In the genomic region with DNA sequence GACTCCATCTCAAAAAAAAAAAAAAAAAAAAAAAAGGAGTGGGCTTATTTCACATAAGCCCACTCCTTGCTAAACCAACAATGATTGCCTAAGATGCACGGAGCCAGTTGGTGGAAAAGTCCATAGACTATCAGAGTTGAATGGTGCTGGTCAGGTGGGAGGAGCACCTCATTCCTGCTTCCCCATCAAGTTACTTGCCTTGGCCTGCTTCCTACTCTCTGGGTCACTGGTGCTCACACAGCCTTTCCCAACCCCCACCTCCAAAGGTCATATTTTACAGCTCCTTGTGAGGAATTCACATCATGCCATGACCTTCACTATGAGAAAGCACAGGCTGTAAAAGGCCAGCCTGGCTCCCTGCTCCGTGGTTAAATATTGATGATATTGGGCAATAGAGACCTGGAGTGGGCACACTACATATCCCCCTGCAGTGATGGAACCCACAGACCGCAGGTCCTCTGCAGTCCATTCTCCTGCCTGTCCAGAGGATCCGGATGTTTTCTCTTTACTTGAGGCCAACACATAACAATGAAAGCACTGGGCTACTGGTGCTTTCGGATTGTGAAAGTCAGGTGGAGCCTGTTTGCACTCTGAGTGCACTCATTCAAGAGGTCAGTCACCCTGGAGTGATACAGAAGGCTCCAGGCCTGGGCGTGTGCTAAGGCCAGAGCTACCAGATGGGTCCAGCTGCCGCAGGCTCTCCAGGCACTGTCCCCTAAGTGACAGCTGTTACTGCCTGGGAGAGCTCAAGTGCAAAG, we compare ENCODE assay signal across 1 cellular context.
TF ChIP-seq lines count a peak whose summit lies in the region.

A gene (plus strand): TSS at position 664 of the 758 bp plus-strand sequence. CDS start 4,618 bp downstream, outside the sequence.

TF ChIP-seq in HepG2, 621 proteins besides CTCF, POLR2A, EP300 and RAD21 (continued from another document and continues in another):
- TF ChIP-seq, protein P1, sequence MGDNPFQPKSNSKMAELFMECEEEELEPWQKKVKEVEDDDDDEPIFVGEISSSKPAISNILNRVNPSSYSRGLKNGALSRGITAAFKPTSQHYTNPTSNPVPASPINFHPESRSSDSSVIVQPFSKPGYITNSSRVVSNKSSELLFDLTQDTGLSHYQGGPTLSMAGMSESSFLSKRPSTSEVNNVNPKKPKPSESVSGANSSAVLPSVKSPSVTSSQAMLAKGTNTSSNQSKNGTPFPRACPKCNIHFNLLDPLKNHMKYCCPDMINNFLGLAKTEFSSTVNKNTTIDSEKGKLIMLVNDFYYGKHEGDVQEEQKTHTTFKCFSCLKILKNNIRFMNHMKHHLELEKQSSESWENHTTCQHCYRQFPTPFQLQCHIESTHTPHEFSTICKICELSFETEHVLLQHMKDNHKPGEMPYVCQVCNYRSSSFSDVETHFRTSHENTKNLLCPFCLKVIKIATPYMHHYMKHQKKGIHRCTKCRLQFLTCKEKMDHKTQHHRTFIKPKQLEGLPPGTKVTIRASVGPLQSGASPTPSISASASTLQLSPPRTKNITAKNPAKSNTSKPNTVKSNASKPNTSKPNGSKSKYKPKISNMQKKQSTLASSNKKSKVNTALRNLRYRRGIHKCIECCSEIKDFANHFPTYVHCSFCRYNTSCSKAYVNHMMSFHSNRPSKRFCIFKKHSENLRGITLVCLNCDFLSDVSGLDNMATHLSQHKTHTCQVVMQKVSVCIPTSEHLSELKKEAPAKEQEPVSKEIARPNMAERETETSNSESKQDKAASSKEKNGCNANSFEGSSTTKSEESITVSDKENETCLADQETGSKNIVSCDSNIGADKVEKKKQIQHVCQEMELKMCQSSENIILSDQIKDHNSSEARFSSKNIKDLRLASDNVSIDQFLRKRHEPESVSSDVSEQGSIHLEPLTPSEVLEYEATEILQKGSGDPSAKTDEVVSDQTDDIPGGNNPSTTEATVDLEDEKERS (CRISPR knock-in tag; IDR thresholded peaks at IDR 0.05): 0 out of 2 replicates have a peak, but pooled peaks have one; percentile 59
- peak; percentile 83 for TF ChIP-seq ZFX (CRISPR knock-in tag; IDR thresholded peaks at IDR 0.05; ENCODE audit: low read depth)
- TF ChIP-seq, protein P2, sequence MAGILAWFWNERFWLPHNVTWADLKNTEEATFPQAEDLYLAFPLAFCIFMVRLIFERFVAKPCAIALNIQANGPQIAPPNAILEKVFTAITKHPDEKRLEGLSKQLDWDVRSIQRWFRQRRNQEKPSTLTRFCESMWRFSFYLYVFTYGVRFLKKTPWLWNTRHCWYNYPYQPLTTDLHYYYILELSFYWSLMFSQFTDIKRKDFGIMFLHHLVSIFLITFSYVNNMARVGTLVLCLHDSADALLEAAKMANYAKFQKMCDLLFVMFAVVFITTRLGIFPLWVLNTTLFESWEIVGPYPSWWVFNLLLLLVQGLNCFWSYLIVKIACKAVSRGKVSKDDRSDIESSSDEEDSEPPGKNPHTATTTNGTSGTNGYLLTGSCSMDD (CRISPR knock-in tag; IDR thresholded peaks at IDR 0.05): no peak
- TF ChIP-seq HNF4A (CRISPR knock-in tag; IDR thresholded peaks at IDR 0.05): peak; percentile 79; the same call in 1 of the 2 replicates
- TF ChIP-seq, protein P3, sequence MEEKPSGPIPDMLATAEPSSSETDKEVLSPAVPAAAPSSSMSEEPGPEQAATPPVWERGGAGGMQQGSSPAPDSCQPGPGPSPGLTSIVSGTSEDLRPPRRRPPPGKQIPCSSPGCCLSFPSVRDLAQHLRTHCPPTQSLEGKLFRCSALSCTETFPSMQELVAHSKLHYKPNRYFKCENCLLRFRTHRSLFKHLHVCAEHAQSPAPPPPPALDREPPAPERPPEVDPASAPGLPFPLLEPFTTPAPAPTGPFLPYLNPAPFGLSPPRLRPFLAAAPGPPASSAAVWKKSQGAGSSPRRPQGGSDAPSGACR (CRISPR knock-in tag; IDR thresholded peaks at IDR 0.05): no peak
- TF ChIP-seq KMT2A (CRISPR knock-in tag; IDR thresholded peaks at IDR 0.05): peak; percentile 64
- TF ChIP-seq, protein P4, sequence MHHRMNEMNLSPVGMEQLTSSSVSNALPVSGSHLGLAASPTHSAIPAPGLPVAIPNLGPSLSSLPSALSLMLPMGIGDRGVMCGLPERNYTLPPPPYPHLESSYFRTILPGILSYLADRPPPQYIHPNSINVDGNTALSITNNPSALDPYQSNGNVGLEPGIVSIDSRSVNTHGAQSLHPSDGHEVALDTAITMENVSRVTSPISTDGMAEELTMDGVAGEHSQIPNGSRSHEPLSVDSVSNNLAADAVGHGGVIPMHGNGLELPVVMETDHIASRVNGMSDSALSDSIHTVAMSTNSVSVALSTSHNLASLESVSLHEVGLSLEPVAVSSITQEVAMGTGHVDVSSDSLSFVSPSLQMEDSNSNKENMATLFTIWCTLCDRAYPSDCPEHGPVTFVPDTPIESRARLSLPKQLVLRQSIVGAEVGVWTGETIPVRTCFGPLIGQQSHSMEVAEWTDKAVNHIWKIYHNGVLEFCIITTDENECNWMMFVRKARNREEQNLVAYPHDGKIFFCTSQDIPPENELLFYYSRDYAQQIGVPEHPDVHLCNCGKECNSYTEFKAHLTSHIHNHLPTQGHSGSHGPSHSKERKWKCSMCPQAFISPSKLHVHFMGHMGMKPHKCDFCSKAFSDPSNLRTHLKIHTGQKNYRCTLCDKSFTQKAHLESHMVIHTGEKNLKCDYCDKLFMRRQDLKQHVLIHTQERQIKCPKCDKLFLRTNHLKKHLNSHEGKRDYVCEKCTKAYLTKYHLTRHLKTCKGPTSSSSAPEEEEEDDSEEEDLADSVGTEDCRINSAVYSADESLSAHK (CRISPR knock-in tag; IDR thresholded peaks at IDR 0.05; ENCODE audit: borderline replicate concordance): no peak
- peak; percentile 86 for TF ChIP-seq RCOR2 (CRISPR knock-in tag; IDR thresholded peaks at IDR 0.05)
- TF ChIP-seq, protein P5, sequence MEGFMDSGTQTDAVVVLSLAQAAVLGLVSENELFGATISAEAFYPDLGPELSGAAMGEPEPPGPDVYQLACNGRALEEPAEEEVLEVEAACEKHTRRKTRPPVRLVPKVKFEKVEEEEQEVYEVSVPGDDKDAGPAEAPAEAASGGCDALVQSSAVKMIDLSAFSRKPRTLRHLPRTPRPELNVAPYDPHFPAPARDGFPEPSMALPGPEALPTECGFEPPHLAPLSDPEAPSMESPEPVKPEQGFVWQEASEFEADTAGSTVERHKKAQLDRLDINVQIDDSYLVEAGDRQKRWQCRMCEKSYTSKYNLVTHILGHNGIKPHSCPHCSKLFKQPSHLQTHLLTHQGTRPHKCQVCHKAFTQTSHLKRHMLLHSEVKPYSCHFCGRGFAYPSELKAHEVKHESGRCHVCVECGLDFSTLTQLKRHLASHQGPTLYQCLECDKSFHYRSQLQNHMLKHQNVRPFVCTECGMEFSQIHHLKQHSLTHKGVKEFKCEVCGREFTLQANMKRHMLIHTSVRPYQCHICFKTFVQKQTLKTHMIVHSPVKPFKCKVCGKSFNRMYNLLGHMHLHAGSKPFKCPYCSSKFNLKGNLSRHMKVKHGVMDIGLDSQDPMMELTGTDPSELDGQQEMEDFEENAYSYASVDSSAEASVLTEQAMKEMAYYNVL (CRISPR knock-in tag; IDR thresholded peaks at IDR 0.05; ENCODE audit: borderline replicate concordance): peak; percentile 94; the same call in 1 of the 2 replicates
- peak; percentile 47; the same call in 1 of the 2 replicates for TF ChIP-seq ZNF749 (CRISPR knock-in tag; IDR thresholded peaks at IDR 0.05; ENCODE audit: borderline replicate concordance)
- TF ChIP-seq ZNF879 (CRISPR knock-in tag; IDR thresholded peaks at IDR 0.05): no peak
- TF ChIP-seq ZNF24 (IDR thresholded peaks at IDR 0.05): 0 out of 2 replicates have a peak, but pooled peaks have one; percentile 25
- TF ChIP-seq, protein P6, sequence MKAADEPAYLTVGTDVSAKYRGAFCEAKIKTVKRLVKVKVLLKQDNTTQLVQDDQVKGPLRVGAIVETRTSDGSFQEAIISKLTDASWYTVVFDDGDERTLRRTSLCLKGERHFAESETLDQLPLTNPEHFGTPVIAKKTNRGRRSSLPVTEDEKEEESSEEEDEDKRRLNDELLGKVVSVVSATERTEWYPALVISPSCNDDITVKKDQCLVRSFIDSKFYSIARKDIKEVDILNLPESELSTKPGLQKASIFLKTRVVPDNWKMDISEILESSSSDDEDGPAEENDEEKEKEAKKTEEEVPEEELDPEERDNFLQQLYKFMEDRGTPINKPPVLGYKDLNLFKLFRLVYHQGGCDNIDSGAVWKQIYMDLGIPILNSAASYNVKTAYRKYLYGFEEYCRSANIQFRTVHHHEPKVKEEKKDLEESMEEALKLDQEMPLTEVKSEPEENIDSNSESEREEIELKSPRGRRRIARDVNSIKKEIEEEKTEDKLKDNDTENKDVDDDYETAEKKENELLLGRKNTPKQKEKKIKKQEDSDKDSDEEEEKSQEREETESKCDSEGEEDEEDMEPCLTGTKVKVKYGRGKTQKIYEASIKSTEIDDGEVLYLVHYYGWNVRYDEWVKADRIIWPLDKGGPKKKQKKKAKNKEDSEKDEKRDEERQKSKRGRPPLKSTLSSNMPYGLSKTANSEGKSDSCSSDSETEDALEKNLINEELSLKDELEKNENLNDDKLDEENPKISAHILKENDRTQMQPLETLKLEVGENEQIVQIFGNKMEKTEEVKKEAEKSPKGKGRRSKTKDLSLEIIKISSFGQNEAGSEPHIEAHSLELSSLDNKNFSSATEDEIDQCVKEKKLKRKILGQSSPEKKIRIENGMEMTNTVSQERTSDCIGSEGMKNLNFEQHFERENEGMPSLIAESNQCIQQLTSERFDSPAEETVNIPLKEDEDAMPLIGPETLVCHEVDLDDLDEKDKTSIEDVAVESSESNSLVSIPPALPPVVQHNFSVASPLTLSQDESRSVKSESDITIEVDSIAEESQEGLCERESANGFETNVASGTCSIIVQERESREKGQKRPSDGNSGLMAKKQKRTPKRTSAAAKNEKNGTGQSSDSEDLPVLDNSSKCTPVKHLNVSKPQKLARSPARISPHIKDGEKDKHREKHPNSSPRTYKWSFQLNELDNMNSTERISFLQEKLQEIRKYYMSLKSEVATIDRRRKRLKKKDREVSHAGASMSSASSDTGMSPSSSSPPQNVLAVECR (CRISPR knock-in tag; IDR thresholded peaks at IDR 0.05; ENCODE audit: borderline replicate concordance): peak; percentile 59; the same call in 1 of the 2 replicates
- TF ChIP-seq, protein P7, sequence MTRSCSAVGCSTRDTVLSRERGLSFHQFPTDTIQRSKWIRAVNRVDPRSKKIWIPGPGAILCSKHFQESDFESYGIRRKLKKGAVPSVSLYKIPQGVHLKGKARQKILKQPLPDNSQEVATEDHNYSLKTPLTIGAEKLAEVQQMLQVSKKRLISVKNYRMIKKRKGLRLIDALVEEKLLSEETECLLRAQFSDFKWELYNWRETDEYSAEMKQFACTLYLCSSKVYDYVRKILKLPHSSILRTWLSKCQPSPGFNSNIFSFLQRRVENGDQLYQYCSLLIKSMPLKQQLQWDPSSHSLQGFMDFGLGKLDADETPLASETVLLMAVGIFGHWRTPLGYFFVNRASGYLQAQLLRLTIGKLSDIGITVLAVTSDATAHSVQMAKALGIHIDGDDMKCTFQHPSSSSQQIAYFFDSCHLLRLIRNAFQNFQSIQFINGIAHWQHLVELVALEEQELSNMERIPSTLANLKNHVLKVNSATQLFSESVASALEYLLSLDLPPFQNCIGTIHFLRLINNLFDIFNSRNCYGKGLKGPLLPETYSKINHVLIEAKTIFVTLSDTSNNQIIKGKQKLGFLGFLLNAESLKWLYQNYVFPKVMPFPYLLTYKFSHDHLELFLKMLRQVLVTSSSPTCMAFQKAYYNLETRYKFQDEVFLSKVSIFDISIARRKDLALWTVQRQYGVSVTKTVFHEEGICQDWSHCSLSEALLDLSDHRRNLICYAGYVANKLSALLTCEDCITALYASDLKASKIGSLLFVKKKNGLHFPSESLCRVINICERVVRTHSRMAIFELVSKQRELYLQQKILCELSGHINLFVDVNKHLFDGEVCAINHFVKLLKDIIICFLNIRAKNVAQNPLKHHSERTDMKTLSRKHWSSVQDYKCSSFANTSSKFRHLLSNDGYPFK (CRISPR knock-in tag; IDR thresholded peaks at IDR 0.05; ENCODE audit: borderline replicate concordance): no peak
- TF ChIP-seq, protein P8, sequence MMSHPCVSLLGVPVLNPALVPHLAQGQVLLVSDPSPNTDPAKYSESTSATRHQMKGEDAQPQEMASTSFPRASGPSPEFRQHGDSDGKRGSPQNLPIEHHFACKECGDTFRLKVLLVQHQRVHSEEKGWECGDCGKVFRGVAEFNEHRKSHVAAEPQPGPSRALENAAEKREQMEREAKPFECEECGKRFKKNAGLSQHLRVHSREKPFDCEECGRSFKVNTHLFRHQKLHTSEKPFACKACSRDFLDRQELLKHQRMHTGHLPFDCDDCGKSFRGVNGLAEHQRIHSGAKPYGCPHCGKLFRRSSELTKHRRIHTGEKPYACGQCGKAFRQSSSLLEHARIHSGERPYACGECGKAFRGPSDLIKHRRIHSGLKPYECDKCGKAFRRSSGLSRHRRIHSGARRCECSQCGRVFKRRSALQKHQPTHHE (CRISPR knock-in tag; IDR thresholded peaks at IDR 0.05; ENCODE audit: borderline replicate concordance): no peak
- peak; percentile 99 for TF ChIP-seq ZSCAN29 (CRISPR knock-in tag; conservative IDR thresholded peaks at IDR 0.05)
- TF ChIP-seq RARA (CRISPR knock-in tag; IDR thresholded peaks at IDR 0.05): peak; percentile 97
- no peak for TF ChIP-seq MAZ (IDR thresholded peaks at IDR 0.05; ENCODE audit: borderline replicate concordance, low read depth, low read length)
- TF ChIP-seq MAZ (CRISPR knock-in tag; IDR thresholded peaks at IDR 0.05; ENCODE audit: low read depth): peak; percentile 37; the same call in 1 of the 2 replicates
- TF ChIP-seq, protein P9, sequence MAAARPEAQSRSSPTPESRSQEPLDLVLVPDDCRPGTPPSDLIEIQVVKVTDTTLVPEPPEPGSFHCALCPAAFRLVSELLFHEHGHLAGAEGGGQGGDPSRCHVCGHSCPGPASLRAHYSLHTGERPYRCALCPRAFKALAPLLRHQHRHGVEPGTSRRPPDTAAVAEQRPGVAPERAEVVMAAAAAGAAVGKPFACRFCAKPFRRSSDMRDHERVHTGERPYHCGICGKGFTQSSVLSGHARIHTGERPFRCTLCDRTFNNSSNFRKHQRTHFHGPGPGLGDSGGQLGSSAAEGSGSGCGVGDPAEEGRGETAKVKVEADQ (CRISPR knock-in tag; IDR thresholded peaks at IDR 0.05; ENCODE audit: borderline replicate concordance): peak; percentile 70; the same call in 1 of the 2 replicates
- peak; percentile 75; the same call in 1 of the 2 replicates for TF ChIP-seq GFI1 (CRISPR knock-in tag; IDR thresholded peaks at IDR 0.05; ENCODE audit: borderline replicate concordance)
- TF ChIP-seq ESRRA (CRISPR knock-in tag; IDR thresholded peaks at IDR 0.05; ENCODE audit: low read depth): peak; percentile 84; the same call in 1 of the 2 replicates
- peak; percentile 85; the same call in 1 of the 2 replicates for TF ChIP-seq ZNF33B (CRISPR knock-in tag; IDR thresholded peaks at IDR 0.05)
- TF ChIP-seq, protein P10, sequence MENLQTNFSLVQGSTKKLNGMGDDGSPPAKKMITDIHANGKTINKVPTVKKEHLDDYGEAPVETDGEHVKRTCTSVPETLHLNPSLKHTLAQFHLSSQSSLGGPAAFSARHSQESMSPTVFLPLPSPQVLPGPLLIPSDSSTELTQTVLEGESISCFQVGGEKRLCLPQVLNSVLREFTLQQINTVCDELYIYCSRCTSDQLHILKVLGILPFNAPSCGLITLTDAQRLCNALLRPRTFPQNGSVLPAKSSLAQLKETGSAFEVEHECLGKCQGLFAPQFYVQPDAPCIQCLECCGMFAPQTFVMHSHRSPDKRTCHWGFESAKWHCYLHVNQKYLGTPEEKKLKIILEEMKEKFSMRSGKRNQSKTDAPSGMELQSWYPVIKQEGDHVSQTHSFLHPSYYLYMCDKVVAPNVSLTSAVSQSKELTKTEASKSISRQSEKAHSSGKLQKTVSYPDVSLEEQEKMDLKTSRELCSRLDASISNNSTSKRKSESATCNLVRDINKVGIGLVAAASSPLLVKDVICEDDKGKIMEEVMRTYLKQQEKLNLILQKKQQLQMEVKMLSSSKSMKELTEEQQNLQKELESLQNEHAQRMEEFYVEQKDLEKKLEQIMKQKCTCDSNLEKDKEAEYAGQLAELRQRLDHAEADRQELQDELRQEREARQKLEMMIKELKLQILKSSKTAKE (CRISPR knock-in tag; IDR thresholded peaks at IDR 0.05; ENCODE audit: borderline replicate concordance): peak; percentile 73; the same call in 1 of the 2 replicates
- TF ChIP-seq NFATC3 (CRISPR knock-in tag; IDR thresholded peaks at IDR 0.05): 0 out of 2 replicates have a peak, but pooled peaks have one; percentile 71
